ENCODE assay signal across 27 cellular contexts in the genomic region with DNA sequence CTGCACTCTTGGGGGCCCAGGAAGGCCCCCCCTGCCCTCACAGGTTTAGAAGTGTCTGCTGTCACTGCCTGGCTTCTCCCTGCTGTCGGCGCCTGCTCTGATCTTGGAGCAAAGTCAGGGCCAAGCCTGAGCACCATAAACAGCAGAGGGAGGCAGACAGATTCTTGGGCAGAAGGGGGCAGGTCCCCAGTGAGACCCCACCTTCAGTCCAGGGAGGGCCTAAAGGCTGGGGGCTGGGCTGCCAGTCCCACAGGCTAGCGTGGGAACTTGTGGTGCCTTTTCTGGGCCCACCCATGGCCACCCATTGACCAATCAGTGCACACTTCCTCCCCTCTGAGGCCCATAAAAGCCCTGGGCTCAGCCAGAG.
"Had no signal": no experiment of that assay in that cellular context is flagged by ENCODE, and none has a peak within 500 bp of the region (broad histone marks: within the 10 kb centered on the region; RNA-seq: fewer than 3 reads in every experiment).

No MANE protein-coding gene starts in this region.

- H3K36me3 ChIP-seq: breast epithelium, Peyer's patch, SJCRH30 had no signal

- H3K27ac ChIP-seq: body of pancreas, breast epithelium, KMS-11, Peyer's patch, SJCRH30, SK-N-MC had no signal

- H3K9me3 ChIP-seq: SJCRH30 had no signal

- ATAC-seq: activated CD8-positive, alpha-beta T cell treated with anti-CD3 and anti-CD28 coated beads, Interleukin-2, amount 10 ng/mL, durations not matched to agents 7 days and 5 days; body of pancreas; PC-3 had no signal

- H3K27me3 ChIP-seq: body of pancreas, Peyer's patch had no signal

- DNase-seq: activated CD4-positive, alpha-beta T cell treated with anti-CD3 and anti-CD28 coated beads, Interleukin-2, amount 10 ng/mL, durations not matched to agents 24 days and 14 days; activated CD4-positive, alpha-beta T cell treated with anti-CD3 and anti-CD28 coated beads, Interleukin-2, amount 50 U/mL, for 4 hours; activated CD8-positive, alpha-beta T cell treated with anti-CD3 and anti-CD28 coated beads, Interleukin-2, amount 10 ng/mL, durations not matched to agents 7 days and 5 days; activated gamma-delta T cell; activated naive CD4-positive, alpha-beta T cell treated with Interleukin-2 at 50 U/mL for 16 hours; activated naive CD8-positive, alpha-beta T cell treated with anti-CD3 and anti-CD28 coated beads, Interleukin-2, amount 10 ng/mL, durations not matched to agents 7 days and 5 days; activated T-cell treated with anti-CD3 and anti-CD28 coated beads, Interleukin-2, amount 50 U/mL, for 24 hours; amygdala; MM.1S; MV-4-11; NCI-H1092; NCI-H1436 treated with DMSO at 0.1 percent for 48 hours; NCI-H1694 treated with DMSO at 0.1 percent for 48 hours; NCI-H2029; NCI-H510A; NCI-H526; NCI-H748 treated with DMSO at 0.1 percent for 48 hours; NK-92 treated with Interleukin-12 subunit alpha and Interleukin-12 subunit beta, amount 100 ng/mL, for 24 hours; PC-3; RPMI8226; SHP77; SJCRH30 had no signal

- H3K4me1 ChIP-seq: breast epithelium, Peyer's patch, SJCRH30 had no signal

- H3K4me3 ChIP-seq: body of pancreas, breast epithelium, Peyer's patch, SJCRH30, SK-N-MC had no signal
